Comparison of ENCODE assay signal across 2 cellular contexts in the genomic region with DNA sequence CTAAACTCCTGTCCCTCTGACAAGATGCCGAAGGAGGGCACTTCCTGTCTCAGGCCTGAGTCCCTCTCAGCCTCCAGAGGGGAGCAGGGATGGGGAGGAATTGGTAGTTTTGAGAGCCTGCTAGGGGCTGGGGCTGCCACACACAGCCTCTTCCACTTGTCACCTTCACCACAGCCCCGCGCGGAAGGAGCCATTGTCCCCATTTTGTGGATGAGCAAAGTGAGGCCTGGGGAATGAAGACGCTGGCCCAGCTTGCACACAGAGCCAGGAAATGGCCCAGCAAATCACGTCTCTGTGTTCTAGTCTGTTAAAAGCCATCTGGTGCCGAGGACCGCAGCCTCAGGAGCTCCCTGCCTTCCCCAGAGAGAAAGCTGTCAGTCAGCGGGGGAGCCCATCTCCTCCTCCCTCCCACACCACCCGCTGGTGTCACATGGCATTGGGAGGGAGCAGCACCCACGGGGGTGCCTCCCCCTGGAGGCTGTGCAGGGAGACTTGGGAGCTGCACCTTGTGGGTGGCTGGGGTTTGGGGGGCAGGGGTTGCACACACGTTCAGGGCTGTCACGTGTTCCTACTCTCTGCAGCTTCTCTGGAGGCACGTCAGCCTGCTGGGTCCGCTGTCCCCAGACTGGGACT.
TF ChIP-seq lines count a peak whose summit lies in the region.

No MANE protein-coding gene starts in this region.

TF ChIP-seq in SK-N-SH, 30 proteins besides CTCF, POLR2A, EP300 and RAD21:
- TF ChIP-seq, protein P1, sequence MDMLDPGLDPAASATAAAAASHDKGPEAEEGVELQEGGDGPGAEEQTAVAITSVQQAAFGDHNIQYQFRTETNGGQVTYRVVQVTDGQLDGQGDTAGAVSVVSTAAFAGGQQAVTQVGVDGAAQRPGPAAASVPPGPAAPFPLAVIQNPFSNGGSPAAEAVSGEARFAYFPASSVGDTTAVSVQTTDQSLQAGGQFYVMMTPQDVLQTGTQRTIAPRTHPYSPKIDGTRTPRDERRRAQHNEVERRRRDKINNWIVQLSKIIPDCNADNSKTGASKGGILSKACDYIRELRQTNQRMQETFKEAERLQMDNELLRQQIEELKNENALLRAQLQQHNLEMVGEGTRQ (IDR thresholded peaks at IDR 0.05; ENCODE audit: borderline replicate concordance, low read depth, low read length) = no peak
- TF ChIP-seq YY1 (IDR thresholded peaks at IDR 0.05; ENCODE audit: low read depth) = no peak
- no peak for TF ChIP-seq FOXM1 (IDR thresholded peaks at IDR 0.05; ENCODE audit: low read depth)
- TF ChIP-seq RFX5 (IDR thresholded peaks at IDR 0.05; ENCODE audit: low read length) = no peak
- TF ChIP-seq EZH2phosphoT487 (IDR thresholded peaks at IDR 0.05; ENCODE audit: borderline replicate concordance, low read depth) = no peak
- TF ChIP-seq FOSL2 (IDR thresholded peaks at IDR 0.05; ENCODE audit: borderline replicate concordance, low read depth) = no peak

TF ChIP-seq in SK-N-SH treated with all-trans-retinoic acid at 6 μM for 48 hours, 23 proteins besides CTCF, POLR2A, EP300 and RAD21 (continued from another document):
- TF ChIP-seq, protein P2, sequence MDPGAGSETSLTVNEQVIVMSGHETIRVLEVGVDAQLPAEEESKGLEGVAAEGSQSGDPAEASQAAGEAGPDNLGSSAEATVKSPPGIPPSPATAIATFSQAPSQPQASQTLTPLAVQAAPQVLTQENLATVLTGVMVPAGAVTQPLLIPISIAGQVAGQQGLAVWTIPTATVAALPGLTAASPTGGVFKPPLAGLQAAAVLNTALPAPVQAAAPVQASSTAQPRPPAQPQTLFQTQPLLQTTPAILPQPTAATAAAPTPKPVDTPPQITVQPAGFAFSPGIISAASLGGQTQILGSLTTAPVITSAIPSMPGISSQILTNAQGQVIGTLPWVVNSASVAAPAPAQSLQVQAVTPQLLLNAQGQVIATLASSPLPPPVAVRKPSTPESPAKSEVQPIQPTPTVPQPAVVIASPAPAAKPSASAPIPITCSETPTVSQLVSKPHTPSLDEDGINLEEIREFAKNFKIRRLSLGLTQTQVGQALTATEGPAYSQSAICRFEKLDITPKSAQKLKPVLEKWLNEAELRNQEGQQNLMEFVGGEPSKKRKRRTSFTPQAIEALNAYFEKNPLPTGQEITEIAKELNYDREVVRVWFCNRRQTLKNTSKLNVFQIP (CRISPR knock-in tag; IDR thresholded peaks at IDR 0.05; ENCODE audit: borderline replicate concordance, low read depth) = no peak
